ENCODE assay signal across 15 cellular contexts in genomic region chr9:72424131-72424530, GRCh38.
"Had no signal": no experiment of that assay in that cellular context is flagged by ENCODE, and none has a peak within 500 bp of the region (broad histone marks: within the 10 kb centered on the region; RNA-seq: fewer than 3 reads in every experiment).

No MANE protein-coding gene starts in this region.

- H3K4me3 ChIP-seq: gastrocnemius medialis, heart right ventricle had no signal

- DNase-seq: activated CD4-positive, alpha-beta T cell treated with anti-CD3 and anti-CD28 coated beads for 1 hour; activated CD4-positive, alpha-beta T cell treated with anti-CD3 and anti-CD28 coated beads, Interleukin-2, amount 50 U/mL, for 48 hours; activated effector memory CD4-positive, alpha-beta T cell treated with anti-CD3 and anti-CD28 coated beads, Interleukin-2, amount 50 U/mL, for 16 hours; activated T-cell treated with anti-CD3 and anti-CD28 coated beads, Interleukin-2, amount 50 U/mL, for 4 hours; amygdala; cortex of kidney; effector memory CD8-positive, alpha-beta T cell; gastrocnemius medialis; heart right ventricle; islet precursor cell; midbrain; naive B cell; stimulated activated CD4-positive, alpha-beta T cell treated with anti-CD3 and anti-CD28 coated beads, Interleukin-12 subunit alpha, Interleukin-12 subunit beta, amount 100 ng/mL, for 4 hours; stimulated activated naive CD4-positive, alpha-beta T cell treated with Interleukin-2 at 50 U/mL for 16 hours had no signal

- H3K4me1 ChIP-seq: gastrocnemius medialis had no signal

- H3K27ac ChIP-seq: epithelial cell of prostate, gastrocnemius medialis had no signal

- H3K9me3 ChIP-seq: gastrocnemius medialis had no signal

- H3K27me3 ChIP-seq: gastrocnemius medialis, heart right ventricle had no signal

- ATAC-seq: activated T-cell treated with anti-CD3 and anti-CD28 coated beads, Interleukin-2, amount 50 U/mL, for 4 hours; effector memory CD8-positive, alpha-beta T cell; gastrocnemius medialis had no signal

- H3K36me3 ChIP-seq: gastrocnemius medialis, heart right ventricle had no signal
